In the genomic region with DNA sequence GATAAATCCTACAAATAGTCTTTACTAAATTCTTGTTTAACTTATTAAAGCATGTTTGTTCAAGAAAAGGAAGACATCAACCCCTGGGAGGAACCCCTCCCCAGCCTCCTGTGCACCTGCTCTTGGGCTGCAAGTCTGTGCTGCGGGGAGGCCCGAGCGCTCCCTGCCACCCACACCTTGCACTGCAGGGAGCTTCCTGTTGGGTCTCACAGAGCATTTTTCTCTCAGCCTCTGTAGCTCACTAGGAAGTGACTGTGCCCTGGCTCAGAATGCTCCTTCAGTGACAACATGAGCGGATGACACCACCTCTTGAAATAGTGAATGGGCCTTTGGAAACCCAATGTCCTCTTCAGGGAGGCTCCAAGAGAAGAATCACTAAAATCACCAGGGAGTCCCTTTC, we compare ENCODE assay signal across 7 cellular contexts.
A peak's percentile ranks its signal among the peaks of the same experiment; 100 is the strongest.
DNase-seq lines count a peak whose midpoint lies in the region; ATAC-seq lines count a peak whose summit lies in the region.
"Not testable (repeated sequence)": the region's sequence is repeated elsewhere in the genome, so short reads cannot be mapped to it uniquely, and the experiment has no call there.

No MANE protein-coding gene starts in this region.

- not testable (repeated sequence) for H3K4me1 Mint-ChIP-seq in central memory CD8-positive, alpha-beta T cell

- H3K36me3 Mint-ChIP-seq in central memory CD8-positive, alpha-beta T cell (ENCODE audit: insufficient read depth), result not testable (repeated sequence)

- not testable (repeated sequence) for H3K4me3 Mint-ChIP-seq in central memory CD8-positive, alpha-beta T cell

- ATAC-seq in GM18519 (IDR thresholded peaks at IDR 0.05; ENCODE audit: low FRiP score, unreplicated experiment), result peak; percentile 70
- peak; percentile 72 for ATAC-seq in GM19395 (IDR thresholded peaks at IDR 0.05; ENCODE audit: unreplicated experiment)
- peak; percentile 78 for ATAC-seq in GM21576 (IDR thresholded peaks at IDR 0.05; ENCODE audit: unreplicated experiment)
- ATAC-seq in HG02870 (IDR thresholded peaks at IDR 0.05; ENCODE audit: unreplicated experiment), result peak; percentile 67
- peak; percentile 67 for ATAC-seq in HG03135 (IDR thresholded peaks at IDR 0.05; ENCODE audit: unreplicated experiment)
- ATAC-seq in HG03571 (IDR thresholded peaks at IDR 0.05; ENCODE audit: unreplicated experiment), result peak; percentile 69
- peak; percentile 59 for ATAC-seq in central memory CD8-positive, alpha-beta T cell (replicated peaks; ENCODE audit: extremely low read depth, poor library complexity, severe bottlenecking)

- H3K9me3 Mint-ChIP-seq in central memory CD8-positive, alpha-beta T cell, result not testable (repeated sequence)

- not testable (repeated sequence) for DNase-seq in central memory CD8-positive, alpha-beta T cell (ENCODE audit: low spot score in 2 of 2)

- not testable (repeated sequence) for H3K27ac Mint-ChIP-seq in central memory CD8-positive, alpha-beta T cell (ENCODE audit: low read depth)

- H3K27me3 Mint-ChIP-seq in central memory CD8-positive, alpha-beta T cell, result not testable (repeated sequence)
